ENCODE assay signal across 21 cellular contexts in genomic region chr1:177444997-177445746, GRCh38.
"Had no signal": no experiment of that assay in that cellular context is flagged by ENCODE, and none has a peak within 500 bp of the region (broad histone marks: within the 10 kb centered on the region; RNA-seq: fewer than 3 reads in every experiment).

No MANE protein-coding gene starts in this region.

- H3K4me1 ChIP-seq: pancreas, suprapubic skin, tibial nerve had no signal

- H3K4me3 Mint-ChIP-seq: activated CD8-positive, alpha-beta T cell treated with anti-CD3 and anti-CD28 coated beads, Interleukin-2, amount 10 ng/mL, durations not matched to agents 7 days and 5 days; activated T-helper 1 cell treated with anti-CD3 and anti-CD28 coated beads, Interleukin-12 subunit alpha, Interleukin-12 subunit beta, Interleukin-2, Interleukin-4 antibody, amounts not matched to agents 30 ng/mL and 10 ng/mL and 1 ng/mL, durations not matched to agents 14 hours and 24 hours and 36 hours; brain; dendritic cell treated with granulocyte-macrophage colony-stimulating factor and Interleukin-4, amounts not matched to agents 40 ng/mL and 50 ng/mL, for 4 days; memory B cell; nephron progenitor cell; stimulated activated effector memory CD8-positive, alpha-beta T cell treated with anti-CD3 and anti-CD28 coated beads, Interleukin-12 subunit alpha, Interleukin-12 subunit beta, amount 100 ng/mL, for 72 hours; stimulated activated naive CD8-positive, alpha-beta T cell treated with anti-CD3 and anti-CD28 coated beads, Interleukin-15, amount 100 ng/mL, for 72 hours had no signal

- H3K36me3 Mint-ChIP-seq: brain; memory B cell; stimulated activated effector memory CD8-positive, alpha-beta T cell treated with anti-CD3 and anti-CD28 coated beads, Interleukin-12 subunit alpha, Interleukin-12 subunit beta, amount 100 ng/mL, for 72 hours had no signal

- H3K9me3 Mint-ChIP-seq: activated T-helper 1 cell treated with anti-CD3 and anti-CD28 coated beads, Interleukin-12 subunit alpha, Interleukin-12 subunit beta, Interleukin-2, Interleukin-4 antibody, amounts not matched to agents 30 ng/mL and 10 ng/mL and 1 ng/mL, durations not matched to agents 14 hours and 24 hours and 36 hours; brain; dendritic cell treated with granulocyte-macrophage colony-stimulating factor and Interleukin-4, amounts not matched to agents 40 ng/mL and 50 ng/mL, for 4 days; memory B cell; nephron progenitor cell had no signal

- ATAC-seq: activated CD8-positive, alpha-beta T cell treated with anti-CD3 and anti-CD28 coated beads, Interleukin-2, amount 10 ng/mL, durations not matched to agents 7 days and 5 days; activated naive CD4-positive, alpha-beta T cell treated with anti-CD3 and anti-CD28 coated beads, Interleukin-2, amount 50 U/mL, for 72 hours; pancreas; right cardiac atrium; stimulated activated effector memory CD8-positive, alpha-beta T cell treated with anti-CD3 and anti-CD28 coated beads, Interleukin-12 subunit alpha, Interleukin-12 subunit beta, amount 100 ng/mL, for 72 hours; stimulated activated naive CD8-positive, alpha-beta T cell treated with anti-CD3 and anti-CD28 coated beads, Interleukin-15, amount 100 ng/mL, for 72 hours had no signal

- H3K27ac ChIP-seq: pancreas, suprapubic skin, tibial nerve had no signal

- H3K9me3 ChIP-seq: pancreas, suprapubic skin, tibial nerve had no signal

- H3K27ac Mint-ChIP-seq: activated CD8-positive, alpha-beta T cell treated with anti-CD3 and anti-CD28 coated beads, Interleukin-2, amount 10 ng/mL, durations not matched to agents 7 days and 5 days; activated naive CD4-positive, alpha-beta T cell treated with anti-CD3 and anti-CD28 coated beads, Interleukin-2, amount 50 U/mL, for 72 hours; activated T-helper 1 cell treated with anti-CD3 and anti-CD28 coated beads, Interleukin-12 subunit alpha, Interleukin-12 subunit beta, Interleukin-2, Interleukin-4 antibody, amounts not matched to agents 30 ng/mL and 10 ng/mL and 1 ng/mL, durations not matched to agents 14 hours and 24 hours and 36 hours; brain; dendritic cell treated with granulocyte-macrophage colony-stimulating factor and Interleukin-4, amounts not matched to agents 40 ng/mL and 50 ng/mL, for 4 days; memory B cell; stimulated activated effector memory CD8-positive, alpha-beta T cell treated with anti-CD3 and anti-CD28 coated beads, Interleukin-12 subunit alpha, Interleukin-12 subunit beta, amount 100 ng/mL, for 72 hours; stimulated activated naive CD8-positive, alpha-beta T cell treated with anti-CD3 and anti-CD28 coated beads, Interleukin-15, amount 100 ng/mL, for 72 hours had no signal

- H3K4me1 Mint-ChIP-seq: memory B cell; stimulated activated effector memory CD8-positive, alpha-beta T cell treated with anti-CD3 and anti-CD28 coated beads, Interleukin-12 subunit alpha, Interleukin-12 subunit beta, amount 100 ng/mL, for 72 hours; stimulated activated naive CD8-positive, alpha-beta T cell treated with anti-CD3 and anti-CD28 coated beads, Interleukin-15, amount 100 ng/mL, for 72 hours had no signal

- H3K4me3 ChIP-seq: pancreas, suprapubic skin, tibial nerve had no signal

- H3K27me3 Mint-ChIP-seq: dendritic cell treated with granulocyte-macrophage colony-stimulating factor and Interleukin-4, amounts not matched to agents 40 ng/mL and 50 ng/mL, for 4 days; stimulated activated naive CD8-positive, alpha-beta T cell treated with anti-CD3 and anti-CD28 coated beads, Interleukin-15, amount 100 ng/mL, for 72 hours had no signal

- H3K36me3 ChIP-seq: pancreas, suprapubic skin, tibial nerve had no signal

- H3K27me3 ChIP-seq: pancreas, suprapubic skin, tibial nerve had no signal

- DNase-seq: activated CD4-positive, alpha-beta T cell treated with anti-CD3 and anti-CD28 coated beads for 1 hour; activated CD4-positive, alpha-beta T cell treated with anti-CD3 and anti-CD28 coated beads, Interleukin-2, amount 50 U/mL, for 1 hour; activated CD8-positive, alpha-beta T cell treated with anti-CD3 and anti-CD28 coated beads, Interleukin-2, amount 10 ng/mL, durations not matched to agents 7 days and 5 days; activated gamma-delta T cell; aorta; effector CD4-positive, alpha-beta T cell; head of caudate nucleus; hypothalamus; nephron progenitor cell; pancreas; right cardiac atrium; stimulated activated CD4-positive, alpha-beta T cell treated with anti-CD3 and anti-CD28 coated beads, Interleukin-12 subunit alpha, Interleukin-12 subunit beta, amount 100 ng/mL, for 4 hours; stimulated activated naive CD8-positive, alpha-beta T cell treated with anti-CD3 and anti-CD28 coated beads, Interleukin-15, amount 100 ng/mL, for 72 hours had no signal
